Comparison of ENCODE assay signal across 26 cellular contexts in genomic region chr14:22651586-22651985, GRCh38. TPM values are rescaled to one million over a fixed set of nuclear protein-coding genes. Genes with fewer than 3 reads are reported as not detected.
A peak's percentile ranks its signal among the peaks of the same experiment; 100 is the strongest.
DNase-seq lines count a peak whose midpoint lies in the region; ATAC-seq and TF ChIP-seq lines count a peak whose summit lies in the region.
"Had no signal": no experiment of that assay in that cellular context is flagged by ENCODE, and none has a peak within 500 bp of the region (broad histone marks: within the 10 kb centered on the region; RNA-seq: fewer than 3 reads in every experiment).

No MANE protein-coding gene starts in this region.

- H3K4me1 ChIP-seq in OCI-LY7 (ENCODE audit: insufficient read depth, low read length, poor library complexity, severe bottlenecking): no peaks in the 10 kb centered on the region
- H3K4me1 ChIP-seq: BE2C had no signal

- no peak overlapping the region for H3K27ac Mint-ChIP-seq in activated T-cell treated with anti-CD3 and anti-CD28 coated beads, Interleukin-2, amount 50 U/mL, for 72 hours
- H3K27ac Mint-ChIP-seq in activated T-cell treated with anti-CD3 and anti-CD28 coated beads, Interleukin-2, amount 50 U/mL, for 24 hours: no peak overlapping the region
- no peak overlapping the region for H3K27ac Mint-ChIP-seq in activated naive CD4-positive, alpha-beta T cell treated with anti-CD3 and anti-CD28 coated beads, Interleukin-2, amount 10 ng/mL, durations not matched to agents 7 days and 5 days

- H3K79me2 ChIP-seq in OCI-LY7 (ENCODE audit: insufficient read depth, low read depth, low read length): no peaks in the 10 kb centered on the region

- no peak for TF ChIP-seq CTCF in OCI-LY7 (conservative IDR thresholded peaks at IDR 0.05; ENCODE audit: low read length)

- H4K20me1 ChIP-seq in OCI-LY7 (ENCODE audit: insufficient read depth, low read length): no peaks in the 10 kb centered on the region

- no peaks in the 10 kb centered on the region for H3K9me3 Mint-ChIP-seq in activated T-cell treated with anti-CD3 and anti-CD28 coated beads, Interleukin-2, amount 50 U/mL, for 72 hours
- H3K9me3 Mint-ChIP-seq in activated T-cell treated with anti-CD3 and anti-CD28 coated beads, Interleukin-2, amount 50 U/mL, for 24 hours: no peaks in the 10 kb centered on the region
- no peaks in the 10 kb centered on the region for H3K9me3 Mint-ChIP-seq in activated naive CD4-positive, alpha-beta T cell treated with anti-CD3 and anti-CD28 coated beads, Interleukin-2, amount 10 ng/mL, durations not matched to agents 7 days and 5 days

- H3K27ac ChIP-seq in OCI-LY7 (ENCODE audit: low read depth, low read length, poor library complexity, severe bottlenecking): no peak overlapping the region
- H3K27ac ChIP-seq: 22Rv1, SJCRH30 had no signal

- no peak for DNase-seq in activated T-cell treated with anti-CD3 and anti-CD28 coated beads, Interleukin-2, amount 50 U/mL, for 72 hours
- no peak for DNase-seq in activated T-cell treated with anti-CD3 and anti-CD28 coated beads, Interleukin-2, amount 50 U/mL, for 24 hours
- no peak for DNase-seq in OCI-LY7 (ENCODE audit: low spot score)
- DNase-seq in fibroblast of gingiva (ENCODE audit: low read depth): peak; percentile 42
- no peak for DNase-seq in dermis blood vessel endothelial cell
- DNase-seq in DMS 273 treated with DMSO at 0.1 percent for 48 hours (lab: John Stamatoyannopoulos, UW): no peak
- DNase-seq in superior temporal gyrus (ENCODE audit: extremely low spot score): no peak
- no peak for DNase-seq in activated naive CD4-positive, alpha-beta T cell treated with anti-CD3 and anti-CD28 coated beads, Interleukin-2, amount 10 ng/mL, durations not matched to agents 7 days and 5 days
- DNase-seq: BE2C, Calu3, DMS153, NCI-H1105 treated with DMSO at 0.1 percent for 48 hours, NCI-H146, NCI-H1930, NCI-H2107, NCI-H524, NCI-H748 treated with DMSO at 0.1 percent for 48 hours had no signal

- H3K36me3 Mint-ChIP-seq in activated T-cell treated with anti-CD3 and anti-CD28 coated beads, Interleukin-2, amount 50 U/mL, for 72 hours (ENCODE audit: insufficient read depth in 2 of 2): no peaks in the 10 kb centered on the region
- H3K36me3 Mint-ChIP-seq in activated T-cell treated with anti-CD3 and anti-CD28 coated beads, Interleukin-2, amount 50 U/mL, for 24 hours (ENCODE audit: low read depth): no peaks in the 10 kb centered on the region
- no peaks in the 10 kb centered on the region for H3K36me3 Mint-ChIP-seq in activated naive CD4-positive, alpha-beta T cell treated with anti-CD3 and anti-CD28 coated beads, Interleukin-2, amount 10 ng/mL, durations not matched to agents 7 days and 5 days

- H3K4me2 ChIP-seq in OCI-LY7 (ENCODE audit: low read length): no peak overlapping the region

- H3K4me1 Mint-ChIP-seq in activated T-cell treated with anti-CD3 and anti-CD28 coated beads, Interleukin-2, amount 50 U/mL, for 72 hours (ENCODE audit: low read depth): peaks cover 12% of the 10 kb centered on the region
- H3K4me1 Mint-ChIP-seq in activated T-cell treated with anti-CD3 and anti-CD28 coated beads, Interleukin-2, amount 50 U/mL, for 24 hours (ENCODE audit: low read depth): peaks cover 3% of the 10 kb centered on the region
- no peaks in the 10 kb centered on the region for H3K4me1 Mint-ChIP-seq in activated naive CD4-positive, alpha-beta T cell treated with anti-CD3 and anti-CD28 coated beads, Interleukin-2, amount 10 ng/mL, durations not matched to agents 7 days and 5 days

- intact Hi-C loops in OCI-LY7 (cut with micrococcal nuclease; ENCODE audit: unreplicated experiment): loop anchor here (5.0 to 10.0 kb wide), 2 partner anchors 46 to 177 kb away; no protein-coding TSS in a partner anchor

- no peaks in the 10 kb centered on the region for H3K9me3 ChIP-seq in OCI-LY7 (ENCODE audit: low read length)
- H3K9me3 ChIP-seq: BE2C, SJCRH30 had no signal

- no peaks in the 10 kb centered on the region for H3K36me3 ChIP-seq in OCI-LY7 (ENCODE audit: insufficient read depth, low read length)
- H3K36me3 ChIP-seq: BE2C, SJCRH30 had no signal

- no TSS peak for BruUV-seq in OCI-LY7 (replicated peaks; lab: Mats Ljungman, UMichigan)

- no peaks in the 10 kb centered on the region for H3K27me3 Mint-ChIP-seq in activated T-cell treated with anti-CD3 and anti-CD28 coated beads, Interleukin-2, amount 50 U/mL, for 72 hours (ENCODE audit: low read depth)
- no peaks in the 10 kb centered on the region for H3K27me3 Mint-ChIP-seq in activated T-cell treated with anti-CD3 and anti-CD28 coated beads, Interleukin-2, amount 50 U/mL, for 24 hours
- H3K27me3 Mint-ChIP-seq in activated naive CD4-positive, alpha-beta T cell treated with anti-CD3 and anti-CD28 coated beads, Interleukin-2, amount 10 ng/mL, durations not matched to agents 7 days and 5 days: no peaks in the 10 kb centered on the region

- H2AFZ ChIP-seq in OCI-LY7 (ENCODE audit: low read length): 0 out of 2 replicates have a peak overlapping the region, but pooled peaks have one; percentile 6

- ATAC-seq in activated T-cell treated with anti-CD3 and anti-CD28 coated beads, Interleukin-2, amount 50 U/mL, for 72 hours (replicated peaks in 1 of 2): peak; percentile 17 to 44
- ATAC-seq: HepG2, SK-N-SH treated with all-trans-retinoic acid at 6 μM for 48 hours had no signal

- H3K9me2 ChIP-seq in OCI-LY7 (ENCODE audit: insufficient read depth, low read length): no peaks in the 10 kb centered on the region

- no peak overlapping the region for H3K4me3 ChIP-seq in OCI-LY7 (ENCODE audit: low read depth, low read length, poor library complexity, severe bottlenecking)
- H3K4me3 ChIP-seq: SJCRH30 had no signal

- CTCF ChIA-PET in OCI-LY7 (lab: Charles Lee; ENCODE audit: unreplicated experiment): no interaction called here
- CTCF ChIA-PET in activated naive CD4-positive, alpha-beta T cell treated with anti-CD3 and anti-CD28 coated beads, Interleukin-2, amount 10 ng/mL, durations not matched to agents 7 days and 5 days (lab: Charles Lee): interaction anchor here (1.1 to 5.7 kb wide), 5 partner anchors 11 to 915 kb away, joined by 3 to 62 read pairs (median 5); partner anchors contain the start of gene ABHD4

- POLR2A ChIA-PET in OCI-LY7 (lab: Charles Lee): interaction anchor here (1.3 kb wide), 1 partner anchor 81 kb away, joined by 5 read pairs; no protein-coding TSS in a partner anchor

- H3K4me3 Mint-ChIP-seq in activated T-cell treated with anti-CD3 and anti-CD28 coated beads, Interleukin-2, amount 50 U/mL, for 72 hours: no peak overlapping the region
- no peak overlapping the region for H3K4me3 Mint-ChIP-seq in activated T-cell treated with anti-CD3 and anti-CD28 coated beads, Interleukin-2, amount 50 U/mL, for 24 hours
- H3K4me3 Mint-ChIP-seq in activated naive CD4-positive, alpha-beta T cell treated with anti-CD3 and anti-CD28 coated beads, Interleukin-2, amount 10 ng/mL, durations not matched to agents 7 days and 5 days: no peak overlapping the region

RNA-seq across cellular contexts. Expression of gene OR6J1, which starts 7.4 kb away (rescaled TPM):
- not detected for total RNA-seq in activated T-cell treated with anti-CD3 and anti-CD28 coated beads, Interleukin-2, amount 50 U/mL, for 72 hours
- total RNA-seq in OCI-LY7 (2014; rRNA removed; shearing (Covaris generic)): not detected in 2 replicates
- total RNA-seq in OCI-LY7 (2022) (not detected in 2 replicates), dermis blood vessel endothelial cell (not detected in 2 replicates)
- total RNA-seq: Calu3, H4, HepG2, HT1080, LHCN-M2, MCF 10A, PC-3, SJCRH30 had no signal

RNA-seq across cellular contexts. Expression of gene ABHD4, which starts 53.5 kb away (rescaled TPM):
- total RNA-seq in activated T-cell treated with anti-CD3 and anti-CD28 coated beads, Interleukin-2, amount 50 U/mL, for 72 hours: 10 to 100 TPM; 18.8 to 21.9 TPM
- 5.6 and 6.6 TPM in 2 replicates for total RNA-seq in OCI-LY7 (2014; rRNA removed; shearing (Covaris generic))
- 15.1 and 15.6 TPM in 2 replicates for total RNA-seq in OCI-LY7 (2022)
- total RNA-seq in dermis blood vessel endothelial cell: 14.3 and 19.3 TPM in 2 replicates
